ENCODE assay signal across 1 cellular context in the genomic region with DNA sequence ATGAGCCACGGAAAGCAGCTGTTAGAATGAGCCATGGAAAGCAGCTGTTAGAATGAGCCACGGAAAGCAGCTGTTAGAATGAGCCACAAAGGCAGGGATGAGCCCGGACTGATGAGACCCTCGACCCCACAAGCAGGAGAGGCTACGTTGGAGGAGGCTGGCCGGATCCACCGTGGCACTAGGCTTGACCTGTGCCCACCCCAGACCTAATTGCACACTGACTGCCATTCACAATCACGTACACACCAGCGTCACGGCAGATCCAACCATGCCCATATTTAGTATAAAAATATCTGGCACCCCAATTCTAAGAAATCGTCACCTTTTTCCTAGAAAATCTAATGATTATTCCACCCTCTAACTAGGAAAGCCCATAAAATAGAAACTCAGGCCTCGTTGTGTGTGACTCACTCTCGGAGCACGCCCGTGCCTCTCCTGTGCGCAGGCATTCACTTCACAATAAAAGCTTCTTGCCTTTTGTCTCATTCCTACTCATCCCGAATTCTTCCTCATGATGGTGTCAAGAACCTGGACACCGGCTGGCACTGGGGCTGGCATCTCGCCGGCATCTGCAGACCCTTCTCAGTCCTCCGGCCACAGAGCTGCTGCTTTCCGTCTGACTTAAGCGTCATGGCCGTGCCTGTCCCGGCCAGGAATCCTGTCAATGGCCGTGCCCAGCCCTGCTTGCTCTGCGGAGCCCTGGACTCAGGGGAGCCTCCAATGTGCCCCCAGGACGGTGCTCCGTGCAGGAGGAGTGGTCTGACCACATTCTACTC.
TF ChIP-seq lines count a peak whose summit lies in the region.

No MANE protein-coding gene starts in this region.

TF ChIP-seq in K562, 482 proteins besides CTCF, POLR2A, EP300 and RAD21 (continued from another document):
- TF ChIP-seq, protein P1, sequence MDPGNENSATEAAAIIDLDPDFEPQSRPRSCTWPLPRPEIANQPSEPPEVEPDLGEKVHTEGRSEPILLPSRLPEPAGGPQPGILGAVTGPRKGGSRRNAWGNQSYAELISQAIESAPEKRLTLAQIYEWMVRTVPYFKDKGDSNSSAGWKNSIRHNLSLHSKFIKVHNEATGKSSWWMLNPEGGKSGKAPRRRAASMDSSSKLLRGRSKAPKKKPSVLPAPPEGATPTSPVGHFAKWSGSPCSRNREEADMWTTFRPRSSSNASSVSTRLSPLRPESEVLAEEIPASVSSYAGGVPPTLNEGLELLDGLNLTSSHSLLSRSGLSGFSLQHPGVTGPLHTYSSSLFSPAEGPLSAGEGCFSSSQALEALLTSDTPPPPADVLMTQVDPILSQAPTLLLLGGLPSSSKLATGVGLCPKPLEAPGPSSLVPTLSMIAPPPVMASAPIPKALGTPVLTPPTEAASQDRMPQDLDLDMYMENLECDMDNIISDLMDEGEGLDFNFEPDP (CRISPR knock-in tag; IDR thresholded peaks at IDR 0.05): 0 out of 2 replicates have a peak, but pooled peaks have one; percentile 74
- TF ChIP-seq CEBPZ (IDR thresholded peaks at IDR 0.05; ENCODE audit: borderline replicate concordance, low read depth, low read length) (no peak), ZNF23 (CRISPR knock-in tag; IDR thresholded peaks at IDR 0.05) (no peak), E2F4 (CRISPR knock-in tag; IDR thresholded peaks at IDR 0.05; ENCODE audit: low read depth) (no peak), NR2C2 (CRISPR knock-in tag; IDR thresholded peaks at IDR 0.05) (no peak), NR2C2 (tag; IDR thresholded peaks at IDR 0.05) (peak; percentile 61), ZNF583 (CRISPR knock-in tag; IDR thresholded peaks at IDR 0.05) (peak; percentile 73; the same call in 1 of the 2 replicates), PTRF (tag; IDR thresholded peaks at IDR 0.05) (no peak), ATF4 (CRISPR knock-in tag; IDR thresholded peaks at IDR 0.05) (peak; percentile 62; the same call in 1 of the 2 replicates), CSDE1 (IDR thresholded peaks at IDR 0.05) (no peak), BRF1 (IDR thresholded peaks at IDR 0.05; ENCODE audit: borderline replicate concordance, extremely low read depth, insufficient read length) (no peak), TAF15 (IDR thresholded peaks at IDR 0.05; ENCODE audit: low read depth, low read length) (no peak), STAT5A (IDR thresholded peaks at IDR 0.05; ENCODE audit: borderline replicate concordance, low read length) (peak; percentile 82), SP1 (CRISPR knock-in tag; IDR thresholded peaks at IDR 0.05) (no peak), ZNF184 (CRISPR knock-in tag; IDR thresholded peaks at IDR 0.05) (no peak), ETV6 (IDR thresholded peaks at IDR 0.05; ENCODE audit: borderline replicate concordance in 1 of 2, low read depth in 2 of 2, low read length in 1 of 2) (no peak), ETV6 (CRISPR knock-in tag; IDR thresholded peaks at IDR 0.05; ENCODE audit: borderline replicate concordance) (no peak), PHF8 (IDR thresholded peaks at IDR 0.05; ENCODE audit: borderline replicate concordance, low read length) (0 out of 2 replicates have a peak, but pooled peaks have one; percentile 16), ZNF347 (CRISPR knock-in tag; IDR thresholded peaks at IDR 0.05; ENCODE audit: low read depth) (no peak), OTX1 (CRISPR knock-in tag; IDR thresholded peaks at IDR 0.05) (no peak), ZNF639 (CRISPR knock-in tag; conservative IDR thresholded peaks at IDR 0.05 in 1 of 2, IDR thresholded peaks at IDR 0.05 in 1 of 2) (peak in 1 of 2 experiments; percentile 72; a peak in 1 of 4 replicates), BRD9 (IDR thresholded peaks at IDR 0.05; ENCODE audit: low read depth, partially characterized antibody) (peak; percentile 41)
- TF ChIP-seq, protein P2, sequence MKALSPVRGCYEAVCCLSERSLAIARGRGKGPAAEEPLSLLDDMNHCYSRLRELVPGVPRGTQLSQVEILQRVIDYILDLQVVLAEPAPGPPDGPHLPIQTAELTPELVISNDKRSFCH (CRISPR knock-in tag; IDR thresholded peaks at IDR 0.05): no peak
- TF ChIP-seq, protein P2 (tag; IDR thresholded peaks at IDR 0.05): peak; percentile 71
- TF ChIP-seq, protein P3, sequence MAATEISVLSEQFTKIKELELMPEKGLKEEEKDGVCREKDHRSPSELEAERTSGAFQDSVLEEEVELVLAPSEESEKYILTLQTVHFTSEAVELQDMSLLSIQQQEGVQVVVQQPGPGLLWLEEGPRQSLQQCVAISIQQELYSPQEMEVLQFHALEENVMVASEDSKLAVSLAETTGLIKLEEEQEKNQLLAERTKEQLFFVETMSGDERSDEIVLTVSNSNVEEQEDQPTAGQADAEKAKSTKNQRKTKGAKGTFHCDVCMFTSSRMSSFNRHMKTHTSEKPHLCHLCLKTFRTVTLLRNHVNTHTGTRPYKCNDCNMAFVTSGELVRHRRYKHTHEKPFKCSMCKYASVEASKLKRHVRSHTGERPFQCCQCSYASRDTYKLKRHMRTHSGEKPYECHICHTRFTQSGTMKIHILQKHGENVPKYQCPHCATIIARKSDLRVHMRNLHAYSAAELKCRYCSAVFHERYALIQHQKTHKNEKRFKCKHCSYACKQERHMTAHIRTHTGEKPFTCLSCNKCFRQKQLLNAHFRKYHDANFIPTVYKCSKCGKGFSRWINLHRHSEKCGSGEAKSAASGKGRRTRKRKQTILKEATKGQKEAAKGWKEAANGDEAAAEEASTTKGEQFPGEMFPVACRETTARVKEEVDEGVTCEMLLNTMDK (IDR thresholded peaks at IDR 0.05; ENCODE audit: borderline replicate concordance, insufficient read depth, low read depth, low read length, poor library complexity, severe bottlenecking): no peak
- TF ChIP-seq, protein P4, sequence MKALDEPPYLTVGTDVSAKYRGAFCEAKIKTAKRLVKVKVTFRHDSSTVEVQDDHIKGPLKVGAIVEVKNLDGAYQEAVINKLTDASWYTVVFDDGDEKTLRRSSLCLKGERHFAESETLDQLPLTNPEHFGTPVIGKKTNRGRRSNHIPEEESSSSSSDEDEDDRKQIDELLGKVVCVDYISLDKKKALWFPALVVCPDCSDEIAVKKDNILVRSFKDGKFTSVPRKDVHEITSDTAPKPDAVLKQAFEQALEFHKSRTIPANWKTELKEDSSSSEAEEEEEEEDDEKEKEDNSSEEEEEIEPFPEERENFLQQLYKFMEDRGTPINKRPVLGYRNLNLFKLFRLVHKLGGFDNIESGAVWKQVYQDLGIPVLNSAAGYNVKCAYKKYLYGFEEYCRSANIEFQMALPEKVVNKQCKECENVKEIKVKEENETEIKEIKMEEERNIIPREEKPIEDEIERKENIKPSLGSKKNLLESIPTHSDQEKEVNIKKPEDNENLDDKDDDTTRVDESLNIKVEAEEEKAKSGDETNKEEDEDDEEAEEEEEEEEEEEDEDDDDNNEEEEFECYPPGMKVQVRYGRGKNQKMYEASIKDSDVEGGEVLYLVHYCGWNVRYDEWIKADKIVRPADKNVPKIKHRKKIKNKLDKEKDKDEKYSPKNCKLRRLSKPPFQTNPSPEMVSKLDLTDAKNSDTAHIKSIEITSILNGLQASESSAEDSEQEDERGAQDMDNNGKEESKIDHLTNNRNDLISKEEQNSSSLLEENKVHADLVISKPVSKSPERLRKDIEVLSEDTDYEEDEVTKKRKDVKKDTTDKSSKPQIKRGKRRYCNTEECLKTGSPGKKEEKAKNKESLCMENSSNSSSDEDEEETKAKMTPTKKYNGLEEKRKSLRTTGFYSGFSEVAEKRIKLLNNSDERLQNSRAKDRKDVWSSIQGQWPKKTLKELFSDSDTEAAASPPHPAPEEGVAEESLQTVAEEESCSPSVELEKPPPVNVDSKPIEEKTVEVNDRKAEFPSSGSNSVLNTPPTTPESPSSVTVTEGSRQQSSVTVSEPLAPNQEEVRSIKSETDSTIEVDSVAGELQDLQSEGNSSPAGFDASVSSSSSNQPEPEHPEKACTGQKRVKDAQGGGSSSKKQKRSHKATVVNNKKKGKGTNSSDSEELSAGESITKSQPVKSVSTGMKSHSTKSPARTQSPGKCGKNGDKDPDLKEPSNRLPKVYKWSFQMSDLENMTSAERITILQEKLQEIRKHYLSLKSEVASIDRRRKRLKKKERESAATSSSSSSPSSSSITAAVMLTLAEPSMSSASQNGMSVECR (CRISPR knock-in tag; IDR thresholded peaks at IDR 0.05): peak; percentile 48; the same call in 1 of the 2 replicates
- TF ChIP-seq, protein P5, sequence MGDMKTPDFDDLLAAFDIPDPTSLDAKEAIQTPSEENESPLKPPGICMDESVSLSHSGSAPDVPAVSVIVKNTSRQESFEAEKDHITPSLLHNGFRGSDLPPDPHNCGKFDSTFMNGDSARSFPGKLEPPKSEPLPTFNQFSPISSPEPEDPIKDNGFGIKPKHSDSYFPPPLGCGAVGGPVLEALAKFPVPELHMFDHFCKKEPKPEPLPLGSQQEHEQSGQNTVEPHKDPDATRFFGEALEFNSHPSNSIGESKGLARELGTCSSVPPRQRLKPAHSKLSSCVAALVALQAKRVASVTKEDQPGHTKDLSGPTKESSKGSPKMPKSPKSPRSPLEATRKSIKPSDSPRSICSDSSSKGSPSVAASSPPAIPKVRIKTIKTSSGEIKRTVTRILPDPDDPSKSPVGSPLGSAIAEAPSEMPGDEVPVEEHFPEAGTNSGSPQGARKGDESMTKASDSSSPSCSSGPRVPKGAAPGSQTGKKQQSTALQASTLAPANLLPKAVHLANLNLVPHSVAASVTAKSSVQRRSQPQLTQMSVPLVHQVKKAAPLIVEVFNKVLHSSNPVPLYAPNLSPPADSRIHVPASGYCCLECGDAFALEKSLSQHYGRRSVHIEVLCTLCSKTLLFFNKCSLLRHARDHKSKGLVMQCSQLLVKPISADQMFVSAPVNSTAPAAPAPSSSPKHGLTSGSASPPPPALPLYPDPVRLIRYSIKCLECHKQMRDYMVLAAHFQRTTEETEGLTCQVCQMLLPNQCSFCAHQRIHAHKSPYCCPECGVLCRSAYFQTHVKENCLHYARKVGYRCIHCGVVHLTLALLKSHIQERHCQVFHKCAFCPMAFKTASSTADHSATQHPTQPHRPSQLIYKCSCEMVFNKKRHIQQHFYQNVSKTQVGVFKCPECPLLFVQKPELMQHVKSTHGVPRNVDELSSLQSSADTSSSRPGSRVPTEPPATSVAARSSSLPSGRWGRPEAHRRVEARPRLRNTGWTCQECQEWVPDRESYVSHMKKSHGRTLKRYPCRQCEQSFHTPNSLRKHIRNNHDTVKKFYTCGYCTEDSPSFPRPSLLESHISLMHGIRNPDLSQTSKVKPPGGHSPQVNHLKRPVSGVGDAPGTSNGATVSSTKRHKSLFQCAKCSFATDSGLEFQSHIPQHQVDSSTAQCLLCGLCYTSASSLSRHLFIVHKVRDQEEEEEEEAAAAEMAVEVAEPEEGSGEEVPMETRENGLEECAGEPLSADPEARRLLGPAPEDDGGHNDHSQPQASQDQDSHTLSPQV (IDR thresholded peaks at IDR 0.05): peak; percentile 93
